17 cellular contexts compared by ENCODE assay signal in genomic region chr19:16454519-16454918, GRCh38. TPM values are rescaled to one million over a fixed set of nuclear protein-coding genes. Genes with fewer than 3 reads are reported as not detected.
A peak's percentile ranks its signal among the peaks of the same experiment; 100 is the strongest.
DNase-seq lines count a peak whose midpoint lies in the region; ATAC-seq and TF ChIP-seq lines count a peak whose summit lies in the region.
"Had no signal": no experiment of that assay in that cellular context is flagged by ENCODE, and none has a peak within 500 bp of the region (broad histone marks: within the 10 kb centered on the region; RNA-seq: fewer than 3 reads in every experiment).

No MANE protein-coding gene starts in this region.

- peak overlapping the region; percentile 56 for H3K27ac Mint-ChIP-seq in dendritic cell treated with granulocyte-macrophage colony-stimulating factor and Interleukin-4, amounts not matched to agents 40 ng/mL and 50 ng/mL, for 4 days
- peak overlapping the region in 4 of 6 donors; percentile 75 to 96 (median 80) for H3K27ac Mint-ChIP-seq in naive B cell
- H3K27ac Mint-ChIP-seq: activated T-helper 2 cell treated with anti-CD3 and anti-CD28 coated beads, Interferon-gamma antibody, Interleukin-2, Interleukin-4, amounts not matched to agents 10 μg/mL and 5 μg/mL and 100 μg/mL, durations not matched to agents 14 hours and 24 hours and 36 hours; T-helper 1 cell treated with Interleukin-12 subunit alpha and Interleukin-12 subunit beta and Interleukin-4 antibody, amounts not matched to agents 30 μg/mL and 1 μg/mL, for 36 hours had no signal

- H3K4me1 ChIP-seq in OCI-LY7 (ENCODE audit: insufficient read depth, low read length, poor library complexity, severe bottlenecking) = peaks cover 67% of the 10 kb centered on the region
- H3K4me1 ChIP-seq: Caco-2 had no signal

- TF ChIP-seq CTCF in OCI-LY7 (conservative IDR thresholded peaks at IDR 0.05; ENCODE audit: low read length) = no peak

- DNase-seq in OCI-LY7 (ENCODE audit: low spot score) = no peak
- DNase-seq in naive B cell = no peak
- DNase-seq in activated T-cell treated with anti-CD3 and anti-CD28 coated beads, Interleukin-2, amount 50 U/mL, for 4 hours = no peak
- DNase-seq in activated CD8-positive, alpha-beta memory T cell treated with anti-CD3 and anti-CD28 coated beads, Interleukin-2, amount 50 U/mL, for 48 hours = no peak
- DNase-seq: Caco-2; foreskin melanocyte; KBM-7; NCI-H1105 treated with DMSO at 0.1 percent for 48 hours; PC-9; stimulated activated CD4-positive, alpha-beta T cell treated with anti-CD3 and anti-CD28 coated beads, Interleukin-4, amount 100 ng/mL, for 4 hours; stimulated activated naive CD4-positive, alpha-beta T cell treated with Interleukin-2 at 50 U/mL for 16 hours had no signal

- no peak overlapping the region for H3K4me3 Mint-ChIP-seq in dendritic cell treated with granulocyte-macrophage colony-stimulating factor and Interleukin-4, amounts not matched to agents 40 ng/mL and 50 ng/mL, for 4 days
- H3K4me3 Mint-ChIP-seq in naive B cell = no peak overlapping the region
- no peak overlapping the region for H3K4me3 Mint-ChIP-seq in activated T-cell treated with anti-CD3 and anti-CD28 coated beads, Interleukin-2, amount 50 U/mL, for 4 hours
- H3K4me3 Mint-ChIP-seq: T-helper 1 cell treated with Interleukin-12 subunit alpha and Interleukin-12 subunit beta and Interleukin-4 antibody, amounts not matched to agents 30 μg/mL and 1 μg/mL, for 36 hours had no signal

- BruUV-seq in OCI-LY7 (replicated peaks; lab: Mats Ljungman, UMichigan) = no TSS peak

- POLR2A ChIA-PET in OCI-LY7 (lab: Charles Lee) = interaction anchor here (1.0 kb wide), 1 partner anchor 12 kb away, joined by 3 read pairs; no protein-coding TSS in a partner anchor

- peaks cover 5% of the 10 kb centered on the region for H3K9me3 Mint-ChIP-seq in dendritic cell treated with granulocyte-macrophage colony-stimulating factor and Interleukin-4, amounts not matched to agents 40 ng/mL and 50 ng/mL, for 4 days
- H3K9me3 Mint-ChIP-seq in naive B cell = no peaks in the 10 kb centered on the region
- peaks cover 4% of the 10 kb centered on the region for H3K9me3 Mint-ChIP-seq in activated T-cell treated with anti-CD3 and anti-CD28 coated beads, Interleukin-2, amount 50 U/mL, for 4 hours

- ATAC-seq in naive B cell (ENCODE audit: low read depth in 2 of 2) (no peak), GM21360 (IDR thresholded peaks at IDR 0.05; ENCODE audit: unreplicated experiment) (no peak)
- no peak for ATAC-seq in activated T-cell treated with anti-CD3 and anti-CD28 coated beads, Interleukin-2, amount 50 U/mL, for 4 hours

- H3K27ac ChIP-seq in OCI-LY7 (ENCODE audit: low read depth, low read length, poor library complexity, severe bottlenecking) (peak overlapping the region; percentile 39), temporal lobe (ENCODE audit: low read depth, low read length) (peak overlapping the region; percentile 38)
- H3K27ac ChIP-seq: PC-9 had no signal

- H3K79me2 ChIP-seq in OCI-LY7 (ENCODE audit: insufficient read depth, low read depth, low read length) = peaks cover 97% of the 10 kb centered on the region

- no peaks in the 10 kb centered on the region for H3K9me2 ChIP-seq in OCI-LY7 (ENCODE audit: insufficient read depth, low read length)

- intact Hi-C loops in OCI-LY7 (cut with micrococcal nuclease; ENCODE audit: unreplicated experiment) = no loop called here
- intact Hi-C loops in dendritic cell treated with granulocyte-macrophage colony-stimulating factor and Interleukin-4, amounts not matched to agents 40 ng/mL and 50 ng/mL, for 4 days (cut with micrococcal nuclease) = no loop called here

- H3K4me1 Mint-ChIP-seq in dendritic cell treated with granulocyte-macrophage colony-stimulating factor and Interleukin-4, amounts not matched to agents 40 ng/mL and 50 ng/mL, for 4 days (ENCODE audit: low read depth) = peaks cover 65% of the 10 kb centered on the region
- H3K4me1 Mint-ChIP-seq in naive B cell = peaks cover 43 to 79% (median 68%) of the 10 kb centered on the region in 3 donors
- H3K4me1 Mint-ChIP-seq in activated T-cell treated with anti-CD3 and anti-CD28 coated beads, Interleukin-2, amount 50 U/mL, for 4 hours (ENCODE audit: low read depth) = peaks cover 51% of the 10 kb centered on the region

- H2AFZ ChIP-seq in OCI-LY7 (ENCODE audit: low read length) = no peak overlapping the region
- H2AFZ ChIP-seq: PC-9 had no signal

- no peak overlapping the region for H3K4me2 ChIP-seq in OCI-LY7 (ENCODE audit: low read length)
- H3K4me2 ChIP-seq: PC-9 had no signal

- peaks cover 17% of the 10 kb centered on the region for H3K36me3 ChIP-seq in OCI-LY7 (ENCODE audit: insufficient read depth, low read length)

- H3K27me3 Mint-ChIP-seq in dendritic cell treated with granulocyte-macrophage colony-stimulating factor and Interleukin-4, amounts not matched to agents 40 ng/mL and 50 ng/mL, for 4 days = no peaks in the 10 kb centered on the region
- no peaks in the 10 kb centered on the region for H3K27me3 Mint-ChIP-seq in naive B cell
- no peaks in the 10 kb centered on the region for H3K27me3 Mint-ChIP-seq in activated T-cell treated with anti-CD3 and anti-CD28 coated beads, Interleukin-2, amount 50 U/mL, for 4 hours (ENCODE audit: low read depth)

- peaks cover 12% of the 10 kb centered on the region for H3K36me3 Mint-ChIP-seq in dendritic cell treated with granulocyte-macrophage colony-stimulating factor and Interleukin-4, amounts not matched to agents 40 ng/mL and 50 ng/mL, for 4 days (ENCODE audit: low read depth)
- H3K36me3 Mint-ChIP-seq in naive B cell = no peaks in the 10 kb centered on the region
- peaks cover 9% of the 10 kb centered on the region for H3K36me3 Mint-ChIP-seq in activated T-cell treated with anti-CD3 and anti-CD28 coated beads, Interleukin-2, amount 50 U/mL, for 4 hours (ENCODE audit: insufficient read depth)

- H3K4me3 ChIP-seq in OCI-LY7 (ENCODE audit: low read depth, low read length, poor library complexity, severe bottlenecking) = no peak overlapping the region
- H3K4me3 ChIP-seq: PC-9 had no signal

- peaks cover 3% of the 10 kb centered on the region; the same call in 1 of the 2 replicates for H3K9me3 ChIP-seq in OCI-LY7 (ENCODE audit: low read length)
- H3K9me3 ChIP-seq: Caco-2 had no signal

- peaks cover 2% of the 10 kb centered on the region; the same call in 1 of the 2 replicates for H4K20me1 ChIP-seq in OCI-LY7 (ENCODE audit: insufficient read depth, low read length)

- CTCF ChIA-PET in OCI-LY7 (lab: Charles Lee; ENCODE audit: unreplicated experiment) = no interaction called here

RNA-seq across cellular contexts. Expression of gene EPS15L1, which starts 17.3 kb away (rescaled TPM):
- 22.4 and 28.1 TPM in 2 replicates for total RNA-seq in OCI-LY7 (2014; rRNA removed; shearing (Covaris generic))
- total RNA-seq in OCI-LY7 (2022) (67.0 and 67.1 TPM in 2 replicates), temporal lobe (16.2 TPM)
- 10 to 100 TPM in 5 of 6 donors, 1 to 10 TPM in 1; 9.9 to 34.7 (median 20.7) TPM for polyA plus RNA-seq in naive B cell (ENCODE audit: low read depth in 6 of 6)
- 10 to 100 TPM; 37.0 to 40.1 (median 38.1) TPM for total RNA-seq in activated T-cell treated with anti-CD3 and anti-CD28 coated beads, Interleukin-2, amount 50 U/mL, for 4 hours

RNA-seq across cellular contexts. Expression of gene CALR3, which starts 41.4 kb away (rescaled TPM):
- total RNA-seq in OCI-LY7 (2014; rRNA removed; shearing (Covaris generic)) = not detected in 2 replicates
- total RNA-seq in OCI-LY7 (2022) (not detected in 2 replicates), temporal lobe (not detected)
- polyA plus RNA-seq in naive B cell (ENCODE audit: low read depth in 6 of 6) = under 1 TPM in 1 of 6 donors, not detected in 5; 0.41 TPM
- total RNA-seq in activated T-cell treated with anti-CD3 and anti-CD28 coated beads, Interleukin-2, amount 50 U/mL, for 4 hours = not detected
- total RNA-seq: activated T-helper 2 cell treated with anti-CD3 and anti-CD28 coated beads, Interferon-gamma antibody, Interleukin-2, Interleukin-4, amounts not matched to agents 10 μg/mL and 5 μg/mL and 100 μg/mL, durations not matched to agents 14 hours and 24 hours and 36 hours; Caco-2; PC-9; renal cortical epithelial cell had no signal

RNA-seq across cellular contexts. Expression of gene C19orf44, which starts 41.7 kb away (rescaled TPM):
- 5.2 and 6.8 TPM in 2 replicates for total RNA-seq in OCI-LY7 (2014; rRNA removed; shearing (Covaris generic))
- total RNA-seq in OCI-LY7 (2022) = 7.6 and 8.4 TPM in 2 replicates
- 1 to 10 TPM in 4 of 6 donors, under 1 TPM in 1, not detected in 1; 0.74 to 4.6 (median 1.4) TPM for polyA plus RNA-seq in naive B cell (ENCODE audit: low read depth in 6 of 6)
- total RNA-seq in temporal lobe = 4.4 TPM
- 1 to 10 TPM; 2.4 to 3.2 (median 2.7) TPM for total RNA-seq in activated T-cell treated with anti-CD3 and anti-CD28 coated beads, Interleukin-2, amount 50 U/mL, for 4 hours
